Comparison of ENCODE assay signal across 10 cellular contexts in the genomic region with DNA sequence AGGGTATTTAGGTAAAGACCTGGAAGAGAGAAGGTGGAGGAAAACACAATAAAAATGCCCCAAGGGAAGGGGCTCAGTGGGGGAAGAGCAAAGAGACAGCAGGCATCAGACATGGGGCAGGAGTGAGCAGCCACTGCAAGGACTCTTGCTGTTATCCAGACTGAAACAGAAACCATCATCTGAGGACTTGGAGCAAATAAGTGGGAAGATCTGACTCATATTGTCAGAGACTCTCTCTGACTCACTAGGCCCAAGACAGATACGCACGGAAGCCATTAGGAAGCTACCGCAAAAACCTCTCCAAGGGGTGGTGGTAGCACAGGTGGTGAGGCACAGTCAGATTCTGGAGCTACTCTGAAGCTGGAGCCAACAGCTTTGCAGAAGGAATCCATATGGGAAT.
DNase-seq lines count a peak whose midpoint lies in the region; ATAC-seq and TF ChIP-seq lines count a peak whose summit lies in the region.
"Had no signal": no experiment of that assay in that cellular context is flagged by ENCODE, and none has a peak within 500 bp of the region (broad histone marks: within the 10 kb centered on the region; RNA-seq: fewer than 3 reads in every experiment).

No MANE protein-coding gene starts in this region.

- ATAC-seq in WTC11 = no peak
- peak; percentile 97 for ATAC-seq in foreskin keratinocyte
- no peak for ATAC-seq in T-helper 17 cell

- peak overlapping the region; percentile 44 for H3K4me3 Mint-ChIP-seq in MCF 10A (ENCODE audit: unreplicated experiment)
- no peak overlapping the region for H3K4me3 Mint-ChIP-seq in WTC11
- no peak overlapping the region for H3K4me3 Mint-ChIP-seq in T-helper 17 cell

- H3K36me3 Mint-ChIP-seq in MCF 10A (ENCODE audit: insufficient read depth, unreplicated experiment) (peaks cover 15% of the 10 kb centered on the region), WTC11 (0 out of 2 replicates have a peak, but pooled peaks cover 2% of the 10 kb centered on the region), T-helper 17 cell (ENCODE audit: low read depth) (no peaks in the 10 kb centered on the region)

- BruUV-seq in MCF 10A (replicated peaks; lab: Mats Ljungman, UMichigan) = no TSS peak

- intact Hi-C loops in MCF 10A (cut with micrococcal nuclease) = no loop called here
- intact Hi-C loops in breast epithelium (cut with DNase I; ENCODE audit: low total_unique reads) = no loop called here
- intact Hi-C loops in ascending aorta (cut with DNase I) = no loop called here

- no peak overlapping the region for H3K27ac Mint-ChIP-seq in MCF 10A (ENCODE audit: low read depth, unreplicated experiment)
- peak overlapping the region; percentile 39; the same call in 1 of the 2 replicates for H3K27ac Mint-ChIP-seq in WTC11
- H3K27ac Mint-ChIP-seq in T-helper 17 cell = no peak overlapping the region

- H3K27me3 ChIP-seq in breast epithelium (no peaks in the 10 kb centered on the region), foreskin keratinocyte (no peaks in the 10 kb centered on the region), ascending aorta (no peaks in the 10 kb centered on the region)

- CTCF ChIA-PET in MCF 10A (lab: Yijun Ruan, JAX) = no interaction called here
- CTCF ChIA-PET in WTC11 (lab: Charles Lee) = no interaction called here

- no peaks in the 10 kb centered on the region for H3K4me1 Mint-ChIP-seq in MCF 10A (ENCODE audit: insufficient read depth, unreplicated experiment)
- no peaks in the 10 kb centered on the region; the same call in none of the 2 replicates for H3K4me1 Mint-ChIP-seq in WTC11
- H3K4me1 Mint-ChIP-seq in T-helper 17 cell = peaks cover 2% of the 10 kb centered on the region

- POLR2A ChIA-PET in MCF 10A (lab: Yijun Ruan, JAX) = interaction anchor here (0.5 to 0.9 kb wide), 4 partner anchors 9 to 472 kb away, joined by 3 to 6 read pairs (median 3); no protein-coding TSS in a partner anchor
- POLR2A ChIA-PET in WTC11 (lab: Charles Lee) = no interaction called here

- H3K27ac ChIP-seq in breast epithelium (no peak overlapping the region), foreskin keratinocyte (peak overlapping the region; percentile 63), ascending aorta (no peak overlapping the region)

- no peak overlapping the region for H3K4me3 ChIP-seq in breast epithelium
- no peak overlapping the region for H3K4me3 ChIP-seq in ascending aorta
- H3K4me3 ChIP-seq: skin epidermis had no signal

- H3K9me3 Mint-ChIP-seq in MCF 10A (ENCODE audit: unreplicated experiment) (no peaks in the 10 kb centered on the region), WTC11 (no peaks in the 10 kb centered on the region)

- H3K9me3 ChIP-seq in breast epithelium (no peaks in the 10 kb centered on the region), ascending aorta (no peaks in the 10 kb centered on the region), T-helper 17 cell (ENCODE audit: control insufficient read depth, low read length, poor library complexity, severe bottlenecking) (no peaks in the 10 kb centered on the region)

- H3K36me3 ChIP-seq in breast epithelium = no peaks in the 10 kb centered on the region
- H3K36me3 ChIP-seq in ascending aorta = peaks cover 0 to 12% of the 10 kb centered on the region in 2 donors

- H3K27me3 Mint-ChIP-seq in MCF 10A (ENCODE audit: insufficient read depth, unreplicated experiment) (no peaks in the 10 kb centered on the region), WTC11 (ENCODE audit: low read depth) (no peaks in the 10 kb centered on the region), T-helper 17 cell (no peaks in the 10 kb centered on the region)

- H3K4me1 ChIP-seq in breast epithelium = no peaks in the 10 kb centered on the region
- no peaks in the 10 kb centered on the region for H3K4me1 ChIP-seq in foreskin keratinocyte
- no peaks in the 10 kb centered on the region for H3K4me1 ChIP-seq in ascending aorta

- DNase-seq in MCF 10A (ENCODE audit: unreplicated experiment) (peak; percentile 88), breast epithelium (ENCODE audit: low spot score in 2 of 2) (no peak), WTC11 (ENCODE audit: low spot score) (no peak), foreskin keratinocyte (peak; percentile 72 to 90), superior temporal gyrus (ENCODE audit: extremely low spot score) (peak; percentile 32), NCI-H446 treated with DMSO at 0.1 percent for 48 hours (lab: John Stamatoyannopoulos, UW) (no peak), ascending aorta (ENCODE audit: low spot score in 2 of 2) (no peak), T-helper 17 cell (no peak)
- DNase-seq: central memory CD4-positive, alpha-beta T cell had no signal

- TF ChIP-seq POLR2A in breast epithelium (IDR thresholded peaks at IDR 0.05) = no peak

- no peak for TF ChIP-seq CTCF in MCF 10A (IDR thresholded peaks at IDR 0.05; ENCODE audit: unreplicated experiment)
- TF ChIP-seq CTCF in breast epithelium (IDR thresholded peaks at IDR 0.05) = no peak
- TF ChIP-seq CTCF in WTC11 (IDR thresholded peaks at IDR 0.05) = no peak
- TF ChIP-seq CTCF in foreskin keratinocyte (conservative IDR thresholded peaks at IDR 0.05) = no peak
- TF ChIP-seq CTCF in ascending aorta (IDR thresholded peaks at IDR 0.05) = no peak

TF ChIP-seq in WTC11, 78 proteins besides CTCF, POLR2A, EP300 and RAD21:
- TF ChIP-seq ZNF416 (CRISPR knock-in tag; IDR thresholded peaks at IDR 0.05) (no peak), RORB (CRISPR knock-in tag; IDR thresholded peaks at IDR 0.05) (no peak), ZNF219 (CRISPR knock-in tag; IDR thresholded peaks at IDR 0.05; ENCODE audit: borderline replicate concordance) (no peak), ZNF425 (CRISPR knock-in tag; conservative IDR thresholded peaks at IDR 0.05) (no peak), MXD4 (CRISPR knock-in tag; IDR thresholded peaks at IDR 0.05; ENCODE audit: borderline replicate concordance) (no peak), ZNF396 (CRISPR knock-in tag; IDR thresholded peaks at IDR 0.05; ENCODE audit: borderline replicate concordance) (no peak), GTF2I (CRISPR knock-in tag; conservative IDR thresholded peaks at IDR 0.05) (no peak), ZBTB21 (CRISPR knock-in tag; IDR thresholded peaks at IDR 0.05; ENCODE audit: borderline replicate concordance) (no peak), FOXK1 (CRISPR knock-in tag; IDR thresholded peaks at IDR 0.05) (no peak), TEAD1 (CRISPR knock-in tag; IDR thresholded peaks at IDR 0.05) (no peak), STAT6 (CRISPR knock-in tag; conservative IDR thresholded peaks at IDR 0.05; ENCODE audit: low read depth) (no peak)
- TF ChIP-seq, protein P1, sequence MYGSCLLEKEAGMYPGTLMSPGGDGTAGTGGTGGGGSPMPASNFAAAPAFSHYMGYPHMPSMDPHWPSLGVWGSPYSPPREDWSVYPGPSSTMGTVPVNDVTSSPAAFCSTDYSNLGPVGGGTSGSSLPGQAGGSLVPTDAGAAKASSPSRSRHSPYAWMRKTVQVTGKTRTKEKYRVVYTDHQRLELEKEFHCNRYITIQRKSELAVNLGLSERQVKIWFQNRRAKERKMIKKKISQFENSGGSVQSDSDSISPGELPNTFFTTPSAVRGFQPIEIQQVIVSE (CRISPR knock-in tag; IDR thresholded peaks at IDR 0.05; ENCODE audit: borderline replicate concordance) = no peak
- TF ChIP-seq, protein P2, sequence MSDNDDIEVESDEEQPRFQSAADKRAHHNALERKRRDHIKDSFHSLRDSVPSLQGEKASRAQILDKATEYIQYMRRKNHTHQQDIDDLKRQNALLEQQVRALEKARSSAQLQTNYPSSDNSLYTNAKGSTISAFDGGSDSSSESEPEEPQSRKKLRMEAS (CRISPR knock-in tag; IDR thresholded peaks at IDR 0.05) = no peak

Comparison
In these comparisons a context has a peak if more than half of its experiments do, and no peak if none do; other contexts are left out.
1. DNase-seq: peak in MCF 10A (single experiment), foreskin keratinocyte (2 of 2) and superior temporal gyrus (single experiment); none in breast epithelium (0 of 2), WTC11 (single experiment), NCI-H446 treated with DMSO at 0.1 percent for 48 hours (single experiment), ascending aorta (0 of 2) and T-helper 17 cell (0 of 3).